8 cellular contexts compared by ENCODE assay signal in the genomic region with DNA sequence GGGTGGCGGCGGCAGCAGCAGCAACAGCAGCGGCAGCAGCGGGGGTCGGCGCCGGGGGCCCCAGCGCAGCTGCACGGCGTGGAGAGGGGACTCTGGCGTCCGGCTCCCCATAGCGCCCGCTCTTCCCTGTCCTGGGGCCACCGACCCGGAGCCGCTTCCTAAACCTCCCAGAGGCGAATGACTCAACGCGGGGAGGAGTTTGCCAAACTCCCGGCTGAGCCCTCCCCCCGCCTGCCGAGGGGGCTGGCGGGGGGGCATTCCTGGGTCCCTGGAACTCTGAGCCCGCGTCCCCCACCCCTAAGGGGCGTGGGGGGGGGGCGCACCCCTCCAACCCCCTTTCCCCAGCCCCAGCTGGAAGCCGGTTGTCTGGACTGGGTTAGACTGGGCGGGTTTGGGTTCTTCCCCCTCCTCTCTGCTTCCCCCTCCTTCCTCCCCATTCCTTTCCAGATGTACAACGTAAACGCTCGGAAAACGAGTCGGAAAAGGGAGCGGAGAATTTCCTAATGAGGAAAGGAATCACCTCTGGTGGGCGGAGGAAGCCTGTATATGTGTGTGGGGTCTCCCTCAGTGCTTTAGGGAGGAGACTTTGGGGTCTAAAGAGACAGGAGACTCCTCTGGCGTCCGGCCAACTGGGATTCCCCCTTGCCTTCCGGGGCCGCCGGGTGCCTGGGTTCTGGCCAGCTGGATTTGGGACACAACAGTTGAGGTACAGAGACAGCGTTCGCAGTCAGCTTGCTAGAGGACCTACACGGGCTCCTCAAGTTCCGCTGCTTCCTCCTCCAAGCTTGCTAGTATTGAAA. TPM values are rescaled to one million over a fixed set of nuclear protein-coding genes. Genes with fewer than 3 reads are reported as not detected.
DNase-seq lines count a peak whose midpoint lies in the region; ATAC-seq, FAIRE-seq and TF ChIP-seq lines count a peak whose summit lies in the region.

TSS of gene ITGA5 (minus strand) at position 179 of the 800 bp plus-strand sequence. CDS start at position 111, 68 bp downstream.

- no peaks in the 10 kb centered on the region for H3K79me2 ChIP-seq in HepG2 (ENCODE audit: insufficient read depth, low read length)

- no peak for TF ChIP-seq POLR2A in HepG2 (IDR thresholded peaks at IDR 0.05; ENCODE audit: insufficient read depth in 1 of 2, low read depth in 2 of 2, low read length in 2 of 2)
- no peak for TF ChIP-seq POLR2A in GM12891 (IDR thresholded peaks at IDR 0.05; ENCODE audit: low read depth, low read length)

- POLR2A ChIA-PET in HepG2 (lab: Yijun Ruan, JAX) = no interaction called here

- BruUV-seq in HepG2 (replicated peaks; lab: Mats Ljungman, UMichigan) = no TSS peak

- H3K27me3 ChIP-seq in dorsolateral prefrontal cortex (peaks cover 0 to 61% (median 14%) of the 10 kb centered on the region in 45 donors), HepG2 (ENCODE audit: control insufficient read depth in 1 of 2, insufficient read depth in 2 of 2, low read length in 2 of 2) (peaks cover 13 to 56% of the 10 kb centered on the region in 2 experiments; a peak in 3 of 5 replicates)

- H3K27ac ChIP-seq in dorsolateral prefrontal cortex = peak within 1 kb of the TSS in 38 of 59 donors; percentile 4 to 83 (median 55)
- H3K27ac ChIP-seq in HepG2 (ENCODE audit: extremely low read length, insufficient read depth, low read length) = no peak within 1 kb of the TSS

- no peaks in the 10 kb centered on the region for H4K20me1 ChIP-seq in HepG2 (ENCODE audit: insufficient read depth, low read length)

- CTCF ChIA-PET in HepG2 (lab: Yijun Ruan, JAX; ENCODE audit: low intra/inter-chr PET ratio, low total read pairs) = no interaction called here

- H3K4me2 ChIP-seq in HepG2 (ENCODE audit: low read depth, low read length) = peak within 1 kb of the TSS; percentile 32

- in situ Hi-C loops in HepG2 (cut with HindIII; ENCODE audit: extremely low pct_ligation_motif_present, low pct_unique_long_range_greater_than_20kb) = no loop called here

- ATAC-seq in HepG2 = peak; percentile 38; the same call in 2 of the 3 replicates

- no peak for TF ChIP-seq RAD21 in HepG2 (CRISPR knock-in tag; IDR thresholded peaks at IDR 0.05)

- 12% methylated on average over 13 of the region's 46 CpGs for WGBS in HepG2 (ENCODE audit: low lambda C conversion rate)

- no peak for FAIRE-seq in HepG2 (lab: Jason Lieb, UNC)
- no peak for FAIRE-seq in GM12891 (lab: Jason Lieb, UNC)

- intact Hi-C loops in dorsolateral prefrontal cortex (cut with DNase I) = no loop called here
- intact Hi-C loops in HepG2 (cut with micrococcal nuclease; ENCODE audit: unreplicated experiment) = no loop called here

- no peak within 1 kb of the TSS for H2AFZ ChIP-seq in HepG2 (ENCODE audit: low read length)

- peaks cover 14% of the 10 kb centered on the region for H3K4me1 ChIP-seq in HepG2 (ENCODE audit: insufficient read depth, low read length)

- no peak for TF ChIP-seq EP300 in HepG2 (IDR thresholded peaks at IDR 0.05; ENCODE audit: low read depth in 2 of 2, low read length in 2 of 2)
- no peak for TF ChIP-seq EP300 in HepG2 (CRISPR knock-in tag; IDR thresholded peaks at IDR 0.05; ENCODE audit: borderline replicate concordance)

- DNase-seq in 8988T (peak; percentile 94), HFF-Myc (ENCODE audit: extremely low read depth, low read depth) (no peak), dorsolateral prefrontal cortex (peak in 2 of 10 donors; percentile 34 to 61), HepG2 (ENCODE audit: low spot score) (no peak), GM12891 (ENCODE audit: insufficient read length, low spot score) (no peak), SKM-1 (lab: John Stamatoyannopoulos, UW; ENCODE audit: unreplicated experiment) (no peak)
- peak; percentile 27 for DNase-seq in stimulated activated CD8-positive, alpha-beta memory T cell treated with anti-CD3 and anti-CD28 coated beads, Interleukin-15, amount 100 ng/mL, for 1 hour (ENCODE audit: low read depth)

- TF ChIP-seq CTCF in HFF-Myc (IDR thresholded peaks at IDR 0.05; ENCODE audit: low read depth, low read length, missing control alignments) (no peak), WI38 (IDR thresholded peaks at IDR 0.05; ENCODE audit: low read depth, low read length) (no peak), dorsolateral prefrontal cortex (IDR thresholded peaks at IDR 0.05 in 54 of 56, conservative IDR thresholded peaks at IDR 0.05 in 2 of 56; ENCODE audit: low read depth in 1 of 56, partially characterized antibody in 56 of 56) (no peak), HepG2 (CRISPR knock-in tag; IDR thresholded peaks at IDR 0.05) (no peak)

- H3K9me3 ChIP-seq in HepG2 (ENCODE audit: low read length) = no peaks in the 10 kb centered on the region

- H3K4me3 ChIP-seq in HFF-Myc (replicated peaks; ENCODE audit: low read depth, low read length) = peak within 1 kb of the TSS; percentile 87
- H3K4me3 ChIP-seq in WI38 (ENCODE audit: low read depth, low read length) = peak within 1 kb of the TSS; percentile 95
- peak within 1 kb of the TSS; percentile 30 to 79 (median 63) for H3K4me3 ChIP-seq in dorsolateral prefrontal cortex
- H3K4me3 ChIP-seq in HepG2 (replicated peaks in 1 of 3; ENCODE audit: insufficient read depth in 1 of 3, low read depth in 2 of 3, low read length in 3 of 3) = peak within 1 kb of the TSS; percentile 13 to 33 (median 30); a peak in 3 of 6 replicates

- H3K9ac ChIP-seq in HepG2 (ENCODE audit: insufficient read depth, low read depth, low read length) = no peak within 1 kb of the TSS

- no peaks in the 10 kb centered on the region for H3K36me3 ChIP-seq in HepG2 (replicated peaks in 1 of 2; ENCODE audit: control insufficient read depth in 1 of 2, insufficient read depth in 2 of 2, low read length in 2 of 2)

TF ChIP-seq in HepG2, 621 proteins besides CTCF, POLR2A, EP300 and RAD21 (continues in another document):
- peak; percentile 42; the same call in 1 of the 2 replicates for TF ChIP-seq FOSL2 (CRISPR knock-in tag; IDR thresholded peaks at IDR 0.05)

TF ChIP-seq in GM12891, 5 proteins besides CTCF, POLR2A, EP300 and RAD21:
- TF ChIP-seq TAF1 (IDR thresholded peaks at IDR 0.05; ENCODE audit: low read depth, low read length) = no peak
- TF ChIP-seq PAX5 (IDR thresholded peaks at IDR 0.05; ENCODE audit: insufficient read depth, low read length, severe bottlenecking) = no peak
- TF ChIP-seq POU2F2 (IDR thresholded peaks at IDR 0.05; ENCODE audit: low read depth, low read length) = no peak
- no peak for TF ChIP-seq POLR2AphosphoS5 (IDR thresholded peaks at IDR 0.05; ENCODE audit: low read depth, low read length)
- no peak for TF ChIP-seq SPI1 (IDR thresholded peaks at IDR 0.05; ENCODE audit: low read depth, low read length)

RNA-seq across cellular contexts. Expression of gene ITGA5, which starts in this region (rescaled TPM):
- 10 to 100 TPM in 71 of 120 experiments, 1 to 10 TPM in 49; 3.0 to 60.5 (median 11.1) TPM for total RNA-seq in dorsolateral prefrontal cortex
- total RNA-seq in HepG2 (2016; rRNA removed; fragmentation: Illumina TruSeq; extraction: Trizol) = 0.20 and 0.28 TPM in 2 replicates
- not detected in 2 replicates for total RNA-seq in HepG2 (2016; cell fraction: cytosol; rRNA removed; fragmentation: Illumina TruSeq; extraction: Trizol; ENCODE audit: low read depth)
- total RNA-seq in HepG2 (2016; cell fraction: insoluble cytoplasmic fraction; rRNA removed; fragmentation: Illumina TruSeq; extraction: Trizol) = 0.17 TPM in 1 of 2 replicates, not detected in the other
- 0.34 TPM in 1 of 2 replicates, not detected in the other for total RNA-seq in HepG2 (2016; cell fraction: membrane; rRNA removed; fragmentation: Illumina TruSeq; extraction: Trizol)
- total RNA-seq in HepG2 (2016; cell fraction: nucleus; rRNA removed; fragmentation: Illumina TruSeq; extraction: Trizol) = 0.28 and 0.78 TPM in 2 replicates
- polyA plus RNA-seq in HepG2 (2011; rRNA removed) = 0.40 and 0.52 TPM in 2 replicates
- 0.18 and 0.23 TPM in 2 replicates for polyA plus RNA-seq in HepG2 (2011; cell fraction: cytosol; rRNA removed)
- polyA plus RNA-seq in HepG2 (2011; cell fraction: nucleus; rRNA removed) = 0.45 and 0.80 TPM in 2 replicates
- 0.12 TPM in 1 of 2 replicates, not detected in the other for polyA plus RNA-seq in HepG2 (2012)
- polyA plus RNA-seq in HepG2 (2016; cell fraction: cytosol; fragmentation: Illumina TruSeq; extraction: Trizol; ENCODE audit: low read depth) = not detected in 2 replicates
- 0.04 and 0.12 TPM in 2 replicates for polyA plus RNA-seq in HepG2 (2016; cell fraction: insoluble cytoplasmic fraction; fragmentation: Illumina TruSeq; extraction: Trizol; ENCODE audit: low read depth)
- polyA plus RNA-seq in HepG2 (2016; cell fraction: membrane; fragmentation: Illumina TruSeq; extraction: Trizol; ENCODE audit: low read depth) = not detected in 2 replicates
- polyA plus RNA-seq in HepG2 (2016; cell fraction: nucleus; fragmentation: Illumina TruSeq; extraction: Trizol; ENCODE audit: insufficient read depth, low read depth) = 0.46 and 0.53 TPM in 2 replicates
- 0.34 and 75.5 TPM in 2 replicates for polyA minus RNA-seq in HepG2 (2011; rRNA and poly(A)+ RNA removed; ENCODE audit: low replicate concordance)
- 0.53 and 0.99 TPM in 2 replicates for polyA minus RNA-seq in HepG2 (2011; cell fraction: cytosol; rRNA and poly(A)+ RNA removed)
- polyA minus RNA-seq in HepG2 (2011; cell fraction: nucleus; rRNA and poly(A)+ RNA removed) = 0.52 and 1.2 TPM in 2 replicates
- polyA plus RNA-seq in GM12891 (2012; ENCODE audit: low read depth, missing spikeins) = 8.4 TPM

Comparison
In these comparisons a context has a peak if more than half of its experiments do, and no peak if none do; other contexts are left out.
1. DNase-seq: peak in 8988T (single experiment) and stimulated activated CD8-positive, alpha-beta memory T cell treated with anti-CD3 and anti-CD28 coated beads, Interleukin-15, amount 100 ng/mL, for 1 hour (single experiment); none in HFF-Myc (single experiment), HepG2 (single experiment), GM12891 (single experiment) and SKM-1 (single experiment).
2. H3K4me3 ChIP-seq: peak in every context shown above with its lines; median percentile 95 in WI38; 87 in HFF-Myc; 63 in dorsolateral prefrontal cortex; 30 in HepG2.